1 cellular context compared by ENCODE assay signal in the genomic region with DNA sequence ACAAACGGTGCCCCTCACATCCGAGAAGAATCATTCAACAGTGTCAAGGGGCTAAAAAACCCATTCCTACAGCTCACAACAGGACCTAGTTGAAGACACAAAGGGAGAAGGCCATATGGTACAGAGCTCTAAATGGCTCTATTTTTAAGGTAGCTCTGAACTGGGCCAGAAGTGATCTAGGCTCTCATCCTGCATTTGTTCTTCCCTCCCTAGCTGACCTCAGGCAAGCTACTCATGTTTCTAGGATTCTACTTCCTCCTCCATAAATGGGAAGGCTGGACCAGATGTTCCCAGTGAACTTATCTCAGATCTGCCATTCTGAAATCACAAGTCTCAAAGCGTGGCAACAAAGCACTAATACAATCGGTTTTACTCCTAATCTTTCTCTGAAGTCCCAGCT.
TF ChIP-seq lines count a peak whose summit lies in the region.

No MANE protein-coding gene starts in this region.

TF ChIP-seq in WTC11, 78 proteins besides CTCF, POLR2A, EP300 and RAD21 (continued from another document):
- TF ChIP-seq JAZF1 (CRISPR knock-in tag; IDR thresholded peaks at IDR 0.05) (no peak), ZNF317 (CRISPR knock-in tag; IDR thresholded peaks at IDR 0.05; ENCODE audit: borderline replicate concordance, low read depth) (no peak), TCF7 (CRISPR knock-in tag; IDR thresholded peaks at IDR 0.05; ENCODE audit: low read depth) (no peak), SOX15 (CRISPR knock-in tag; IDR thresholded peaks at IDR 0.05) (no peak), ZNF512 (CRISPR knock-in tag; IDR thresholded peaks at IDR 0.05; ENCODE audit: borderline replicate concordance) (no peak), GTF2I (CRISPR knock-in tag; conservative IDR thresholded peaks at IDR 0.05) (no peak)
